ENCODE assay signal across 3 cellular contexts in genomic region chr4:168933423-168933822, GRCh38.
TF ChIP-seq lines count a peak whose summit lies in the region.

No MANE protein-coding gene starts in this region.

TF ChIP-seq in A549, 52 proteins besides CTCF, POLR2A, EP300 and RAD21 (continued from another document):
- TF ChIP-seq REST (IDR thresholded peaks at IDR 0.05) (peak; percentile 65; the same call in 1 of the 2 replicates), JUN (IDR thresholded peaks at IDR 0.05) (no peak), SMC3 (IDR thresholded peaks at IDR 0.05) (no peak)

TF ChIP-seq in HCT116, 20 proteins besides CTCF, POLR2A, EP300 and RAD21 (continued from another document):
- TF ChIP-seq REST (IDR thresholded peaks at IDR 0.05; ENCODE audit: low read depth) = peak; percentile 11; the same call in 1 of the 2 replicates

TF ChIP-seq in Ishikawa, 13 proteins besides CTCF, POLR2A, EP300 and RAD21 (continued from another document):
- TF ChIP-seq REST (IDR thresholded peaks at IDR 0.05; ENCODE audit: low read depth) = peak; percentile 66
